In genomic region chr1:16920951-16921350, GRCh38 we compare ENCODE assay signal across 1 cellular context.
TF ChIP-seq lines count a peak whose summit lies in the region.

No MANE protein-coding gene starts in this region.

TF ChIP-seq in GM23338, 12 proteins besides CTCF, POLR2A, EP300 and RAD21 (continued from another document):
- TF ChIP-seq CREB1 (CRISPR knock-in tag; IDR thresholded peaks at IDR 0.05; ENCODE audit: low read depth) (no peak), EZH2phosphoT487 (IDR thresholded peaks at IDR 0.05; ENCODE audit: unreplicated experiment) (no peak)
- TF ChIP-seq, protein P1, sequence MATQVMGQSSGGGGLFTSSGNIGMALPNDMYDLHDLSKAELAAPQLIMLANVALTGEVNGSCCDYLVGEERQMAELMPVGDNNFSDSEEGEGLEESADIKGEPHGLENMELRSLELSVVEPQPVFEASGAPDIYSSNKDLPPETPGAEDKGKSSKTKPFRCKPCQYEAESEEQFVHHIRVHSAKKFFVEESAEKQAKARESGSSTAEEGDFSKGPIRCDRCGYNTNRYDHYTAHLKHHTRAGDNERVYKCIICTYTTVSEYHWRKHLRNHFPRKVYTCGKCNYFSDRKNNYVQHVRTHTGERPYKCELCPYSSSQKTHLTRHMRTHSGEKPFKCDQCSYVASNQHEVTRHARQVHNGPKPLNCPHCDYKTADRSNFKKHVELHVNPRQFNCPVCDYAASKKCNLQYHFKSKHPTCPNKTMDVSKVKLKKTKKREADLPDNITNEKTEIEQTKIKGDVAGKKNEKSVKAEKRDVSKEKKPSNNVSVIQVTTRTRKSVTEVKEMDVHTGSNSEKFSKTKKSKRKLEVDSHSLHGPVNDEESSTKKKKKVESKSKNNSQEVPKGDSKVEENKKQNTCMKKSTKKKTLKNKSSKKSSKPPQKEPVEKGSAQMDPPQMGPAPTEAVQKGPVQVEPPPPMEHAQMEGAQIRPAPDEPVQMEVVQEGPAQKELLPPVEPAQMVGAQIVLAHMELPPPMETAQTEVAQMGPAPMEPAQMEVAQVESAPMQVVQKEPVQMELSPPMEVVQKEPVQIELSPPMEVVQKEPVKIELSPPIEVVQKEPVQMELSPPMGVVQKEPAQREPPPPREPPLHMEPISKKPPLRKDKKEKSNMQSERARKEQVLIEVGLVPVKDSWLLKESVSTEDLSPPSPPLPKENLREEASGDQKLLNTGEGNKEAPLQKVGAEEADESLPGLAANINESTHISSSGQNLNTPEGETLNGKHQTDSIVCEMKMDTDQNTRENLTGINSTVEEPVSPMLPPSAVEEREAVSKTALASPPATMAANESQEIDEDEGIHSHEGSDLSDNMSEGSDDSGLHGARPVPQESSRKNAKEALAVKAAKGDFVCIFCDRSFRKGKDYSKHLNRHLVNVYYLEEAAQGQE (IDR thresholded peaks at IDR 0.05; ENCODE audit: unreplicated experiment): no peak
- TF ChIP-seq, protein P2, sequence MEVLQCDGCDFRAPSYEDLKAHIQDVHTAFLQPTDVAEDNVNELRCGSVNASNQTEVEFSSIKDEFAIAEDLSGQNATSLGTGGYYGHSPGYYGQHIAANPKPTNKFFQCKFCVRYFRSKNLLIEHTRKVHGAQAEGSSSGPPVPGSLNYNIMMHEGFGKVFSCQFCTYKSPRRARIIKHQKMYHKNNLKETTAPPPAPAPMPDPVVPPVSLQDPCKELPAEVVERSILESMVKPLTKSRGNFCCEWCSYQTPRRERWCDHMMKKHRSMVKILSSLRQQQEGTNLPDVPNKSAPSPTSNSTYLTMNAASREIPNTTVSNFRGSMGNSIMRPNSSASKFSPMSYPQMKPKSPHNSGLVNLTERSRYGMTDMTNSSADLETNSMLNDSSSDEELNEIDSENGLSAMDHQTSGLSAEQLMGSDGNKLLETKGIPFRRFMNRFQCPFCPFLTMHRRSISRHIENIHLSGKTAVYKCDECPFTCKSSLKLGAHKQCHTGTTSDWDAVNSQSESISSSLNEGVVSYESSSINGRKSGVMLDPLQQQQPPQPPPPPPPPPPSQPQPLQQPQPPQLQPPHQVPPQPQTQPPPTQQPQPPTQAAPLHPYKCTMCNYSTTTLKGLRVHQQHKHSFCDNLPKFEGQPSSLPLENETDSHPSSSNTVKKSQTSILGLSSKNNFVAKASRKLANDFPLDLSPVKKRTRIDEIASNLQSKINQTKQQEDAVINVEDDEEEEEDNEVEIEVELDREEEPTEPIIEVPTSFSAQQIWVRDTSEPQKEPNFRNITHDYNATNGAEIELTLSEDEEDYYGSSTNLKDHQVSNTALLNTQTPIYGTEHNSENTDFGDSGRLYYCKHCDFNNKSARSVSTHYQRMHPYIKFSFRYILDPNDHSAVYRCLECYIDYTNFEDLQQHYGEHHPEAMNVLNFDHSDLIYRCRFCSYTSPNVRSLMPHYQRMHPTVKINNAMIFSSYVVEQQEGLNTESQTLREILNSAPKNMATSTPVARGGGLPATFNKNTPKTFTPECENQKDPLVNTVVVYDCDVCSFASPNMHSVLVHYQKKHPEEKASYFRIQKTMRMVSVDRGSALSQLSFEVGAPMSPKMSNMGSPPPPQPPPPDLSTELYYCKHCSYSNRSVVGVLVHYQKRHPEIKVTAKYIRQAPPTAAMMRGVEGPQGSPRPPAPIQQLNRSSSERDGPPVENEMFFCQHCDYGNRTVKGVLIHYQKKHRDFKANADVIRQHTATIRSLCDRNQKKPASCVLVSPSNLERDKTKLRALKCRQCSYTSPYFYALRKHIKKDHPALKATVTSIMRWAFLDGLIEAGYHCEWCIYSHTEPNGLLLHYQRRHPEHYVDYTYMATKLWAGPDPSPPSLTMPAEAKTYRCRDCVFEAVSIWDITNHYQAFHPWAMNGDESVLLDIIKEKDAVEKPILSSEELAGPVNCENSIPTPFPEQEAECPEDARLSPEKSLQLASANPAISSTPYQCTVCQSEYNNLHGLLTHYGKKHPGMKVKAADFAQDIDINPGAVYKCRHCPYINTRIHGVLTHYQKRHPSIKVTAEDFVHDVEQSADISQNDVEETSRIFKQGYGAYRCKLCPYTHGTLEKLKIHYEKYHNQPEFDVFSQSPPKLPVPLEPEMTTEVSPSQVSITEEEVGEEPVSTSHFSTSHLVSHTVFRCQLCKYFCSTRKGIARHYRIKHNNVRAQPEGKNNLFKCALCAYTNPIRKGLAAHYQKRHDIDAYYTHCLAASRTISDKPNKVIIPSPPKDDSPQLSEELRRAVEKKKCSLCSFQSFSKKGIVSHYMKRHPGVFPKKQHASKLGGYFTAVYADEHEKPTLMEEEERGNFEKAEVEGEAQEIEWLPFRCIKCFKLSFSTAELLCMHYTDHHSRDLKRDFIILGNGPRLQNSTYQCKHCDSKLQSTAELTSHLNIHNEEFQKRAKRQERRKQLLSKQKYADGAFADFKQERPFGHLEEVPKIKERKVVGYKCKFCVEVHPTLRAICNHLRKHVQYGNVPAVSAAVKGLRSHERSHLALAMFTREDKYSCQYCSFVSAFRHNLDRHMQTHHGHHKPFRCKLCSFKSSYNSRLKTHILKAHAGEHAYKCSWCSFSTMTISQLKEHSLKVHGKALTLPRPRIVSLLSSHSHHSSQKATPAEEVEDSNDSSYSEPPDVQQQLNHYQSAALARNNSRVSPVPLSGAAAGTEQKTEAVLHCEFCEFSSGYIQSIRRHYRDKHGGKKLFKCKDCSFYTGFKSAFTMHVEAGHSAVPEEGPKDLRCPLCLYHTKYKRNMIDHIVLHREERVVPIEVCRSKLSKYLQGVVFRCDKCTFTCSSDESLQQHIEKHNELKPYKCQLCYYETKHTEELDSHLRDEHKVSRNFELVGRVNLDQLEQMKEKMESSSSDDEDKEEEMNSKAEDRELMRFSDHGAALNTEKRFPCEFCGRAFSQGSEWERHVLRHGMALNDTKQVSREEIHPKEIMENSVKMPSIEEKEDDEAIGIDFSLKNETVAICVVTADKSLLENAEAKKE (CRISPR knock-in tag; IDR thresholded peaks at IDR 0.05): no peak
